19 cellular contexts compared by ENCODE assay signal in genomic region chr7:116142374-116142773, GRCh38.
"Had no signal": no experiment of that assay in that cellular context is flagged by ENCODE, and none has a peak within 500 bp of the region (broad histone marks: within the 10 kb centered on the region; RNA-seq: fewer than 3 reads in every experiment).

No MANE protein-coding gene starts in this region.

- H3K4me1 ChIP-seq: parathyroid adenoma, right lobe of liver had no signal

- H3K4me3 ChIP-seq: cardiac muscle cell, esophagus squamous epithelium, lung, right lobe of liver, stomach had no signal

- H3K9ac ChIP-seq: parathyroid adenoma had no signal

- H3K36me3 ChIP-seq: cardiac muscle cell, esophagus squamous epithelium, neutrophil, right lobe of liver, stomach had no signal

- H3K9me3 Mint-ChIP-seq: activated T-cell treated with anti-CD3 and anti-CD28 coated beads, Interleukin-2, amount 50 U/mL, for 72 hours; effector memory CD8-positive, alpha-beta T cell; immature natural killer cell; natural killer cell treated with Interleukin-12 subunit alpha and Interleukin-12 subunit beta and Interleukin-15 and Interleukin-18, amount 100 ng/mL, for 72 hours had no signal

- ATAC-seq: activated T-cell treated with anti-CD3 and anti-CD28 coated beads, Interleukin-2, amount 50 U/mL, for 72 hours; natural killer cell treated with Interleukin-12 subunit alpha and Interleukin-12 subunit beta and Interleukin-15 and Interleukin-18, amount 100 ng/mL, for 72 hours; right lobe of liver had no signal

- H2AFZ ChIP-seq: parathyroid adenoma had no signal

- H3K27ac ChIP-seq: cardiac muscle cell, esophagus squamous epithelium, neutrophil, parathyroid adenoma, right lobe of liver, stomach had no signal

- H3K9me3 ChIP-seq: esophagus squamous epithelium, neutrophil, right lobe of liver, stomach had no signal

- H3K27ac Mint-ChIP-seq: activated naive CD8-positive, alpha-beta T cell; activated T-cell treated with anti-CD3 and anti-CD28 coated beads, Interleukin-2, amount 50 U/mL, for 72 hours; effector memory CD8-positive, alpha-beta T cell had no signal

- DNase-seq: activated gamma-delta T cell; activated T-cell treated with anti-CD3 and anti-CD28 coated beads, Interleukin-2, amount 50 U/mL, for 72 hours; amygdala; esophagus squamous epithelium; right lobe of liver; small intestine; stimulated activated CD4-positive, alpha-beta T cell treated with anti-CD3 and anti-CD28 coated beads, Interleukin-2, amount 100 ng/mL, for 48 hours; stomach; trophoblast cell had no signal

- H3K27me3 Mint-ChIP-seq: activated naive CD8-positive, alpha-beta T cell; effector memory CD8-positive, alpha-beta T cell; natural killer cell treated with Interleukin-12 subunit alpha and Interleukin-12 subunit beta and Interleukin-15 and Interleukin-18, amount 100 ng/mL, for 72 hours had no signal

- H3K79me2 ChIP-seq: parathyroid adenoma had no signal

- H3K36me3 Mint-ChIP-seq: activated naive CD8-positive, alpha-beta T cell; immature natural killer cell; natural killer cell treated with Interleukin-12 subunit alpha and Interleukin-12 subunit beta and Interleukin-15 and Interleukin-18, amount 100 ng/mL, for 72 hours had no signal

- H3K27me3 ChIP-seq: cardiac muscle cell, esophagus squamous epithelium, neutrophil, right lobe of liver, stomach had no signal

- H3K4me3 Mint-ChIP-seq: activated CD4-positive, alpha-beta T cell treated with anti-CD3 and anti-CD28 coated beads, Interleukin-2, amount 10 ng/mL, durations not matched to agents 24 days and 14 days; activated naive CD8-positive, alpha-beta T cell; activated T-cell treated with anti-CD3 and anti-CD28 coated beads, Interleukin-2, amount 50 U/mL, for 72 hours; effector memory CD8-positive, alpha-beta T cell; mesothelial cell of epicardium; natural killer cell treated with Interleukin-12 subunit alpha and Interleukin-12 subunit beta and Interleukin-15 and Interleukin-18, amount 100 ng/mL, for 72 hours had no signal

- FAIRE-seq: small intestine had no signal
